26 cellular contexts compared by ENCODE assay signal in genomic region chr7:50742401-50742800, GRCh38.
"Had no signal": no experiment of that assay in that cellular context is flagged by ENCODE, and none has a peak within 500 bp of the region (broad histone marks: within the 10 kb centered on the region; RNA-seq: fewer than 3 reads in every experiment).

No MANE protein-coding gene starts in this region.

- H3K27me3 ChIP-seq: adrenal gland, breast epithelium, SJSA1 had no signal

- H3K4me3 ChIP-seq: adrenal gland, breast epithelium, SJSA1 had no signal

- ATAC-seq: activated CD8-positive, alpha-beta T cell treated with anti-CD3 and anti-CD28 coated beads, Interleukin-2, amount 10 ng/mL, durations not matched to agents 7 days and 5 days; Panc1; SK-N-SH treated with all-trans-retinoic acid at 6 μM for 48 hours; WTC11 had no signal

- DNase-seq: activated CD4-positive, alpha-beta T cell treated with anti-CD3 and anti-CD28 coated beads for 48 hours; activated CD4-positive, alpha-beta T cell treated with anti-CD3 and anti-CD28 coated beads, Interleukin-2, amount 50 U/mL, for 4 hours; activated CD4-positive, CD25-positive, alpha-beta regulatory T cell treated with anti-CD3 and anti-CD28 coated beads, Interleukin-2, amount 50 U/mL, for 72 hours; activated CD8-positive, alpha-beta memory T cell treated with anti-CD3 and anti-CD28 coated beads, Interleukin-2, amount 50 U/mL, for 48 hours; activated CD8-positive, alpha-beta T cell treated with anti-CD3 and anti-CD28 coated beads, Interleukin-2, amount 10 ng/mL, durations not matched to agents 7 days and 5 days; activated naive CD4-positive, alpha-beta T cell treated with anti-CD3 and anti-CD28 coated beads, Interleukin-2, amount 50 U/mL, for 16 hours; activated naive CD8-positive, alpha-beta T cell treated with anti-CD3 and anti-CD28 coated beads, Interleukin-2, amount 10 ng/mL, durations not matched to agents 7 days and 5 days; activated T-cell treated with anti-CD3 and anti-CD28 coated beads, Interleukin-2, amount 50 U/mL, for 1 hour; adrenal gland; anterior cingulate cortex; central memory CD4-positive, alpha-beta T cell; Karpas-422; NCI-H146; NCI-H187 treated with DMSO at 0.1 percent for 48 hours; NCI-H2081 treated with DMSO at 0.1 percent for 48 hours; NCI-H446; NCI-H524; NK-92 treated with Interleukin-12 subunit alpha and Interleukin-12 subunit beta, amount 100 ng/mL, for 24 hours; OCI-M1; RPMI8226; SHP77 had no signal

- H3K9me3 ChIP-seq: adrenal gland, breast epithelium, SJSA1 had no signal

- H3K4me1 ChIP-seq: breast epithelium, SJSA1 had no signal

- H3K36me3 ChIP-seq: breast epithelium, SJSA1 had no signal

- H3K27ac ChIP-seq: adrenal gland, breast epithelium, SJSA1 had no signal
